Comparison of ENCODE assay signal across 15 cellular contexts in genomic region chr7:158070222-158070920, GRCh38.
DNase-seq lines count a peak whose midpoint lies in the region; ATAC-seq, FAIRE-seq and TF ChIP-seq lines count a peak whose summit lies in the region.
"Had no signal": no experiment of that assay in that cellular context is flagged by ENCODE, and none has a peak within 500 bp of the region (broad histone marks: within the 10 kb centered on the region; RNA-seq: fewer than 3 reads in every experiment).

No MANE protein-coding gene starts in this region.

- no peak overlapping the region for H3K27ac Mint-ChIP-seq in activated CD4-positive, alpha-beta memory T cell treated with anti-CD3 and anti-CD28 coated beads for 36 hours
- H3K27ac Mint-ChIP-seq: CD4-positive, CD25-positive, alpha-beta regulatory T cell had no signal

- FAIRE-seq in kidney (lab: Jason Lieb, UNC): no peak
- FAIRE-seq: GM18507, H1, HTR-8/SVneo had no signal

- POLR2A ChIA-PET in activated CD4-positive, alpha-beta memory T cell treated with anti-CD3 and anti-CD28 coated beads for 36 hours (lab: Charles Lee): no interaction called here

- H3K9ac ChIP-seq in kidney (ENCODE audit: low read length in 2 of 2): no peak overlapping the region
- peak overlapping the region; percentile 44 for H3K9ac ChIP-seq in neuronal stem cell (ENCODE audit: low read depth, low read length, poor library complexity)
- H3K9ac ChIP-seq: BLaER1 treated with 17β-estradiol and CSF1 and Interleukin-3, amounts not matched to agents 10 nM and 100 nM had no signal

- H3K9me3 ChIP-seq in RWPE2 (ENCODE audit: severe bottlenecking) (peaks cover 4% of the 10 kb centered on the region), kidney (ENCODE audit: control insufficient read depth in 1 of 2, low read length in 2 of 2) (no peaks in the 10 kb centered on the region), neuronal stem cell (replicated peaks in 1 of 2; ENCODE audit: control insufficient read depth in 2 of 2, insufficient read depth in 1 of 2, low read depth in 1 of 2, low read length in 2 of 2) (peaks cover 5 to 6% of the 10 kb centered on the region in 2 donors), upper lobe of right lung (no peaks in the 10 kb centered on the region), MG63 (no peaks in the 10 kb centered on the region), stomach (no peaks in the 10 kb centered on the region)
- H3K9me3 ChIP-seq: HAP-1 had no signal

- H3K4me2 ChIP-seq in neuronal stem cell (ENCODE audit: insufficient read depth, low read length, poor library complexity, severe bottlenecking): no peak overlapping the region
- H3K4me2 ChIP-seq: BLaER1 treated with 17β-estradiol and CSF1 and Interleukin-3, amounts not matched to agents 10 nM and 100 nM had no signal

- no peak overlapping the region for H2BK5ac ChIP-seq in neuronal stem cell (ENCODE audit: low read length)

- peak overlapping the region; percentile 82 for H3K14ac ChIP-seq in neuronal stem cell (ENCODE audit: low read length)

- H3K4me1 ChIP-seq in RWPE2 (ENCODE audit: insufficient read depth, poor library complexity, severe bottlenecking) (no peaks in the 10 kb centered on the region), kidney (ENCODE audit: control insufficient read depth in 1 of 2, insufficient read depth in 1 of 2, low read depth in 1 of 2, low read length in 2 of 2) (no peaks in the 10 kb centered on the region), neuronal stem cell (ENCODE audit: control insufficient read depth in 2 of 2, insufficient read depth in 1 of 2, low read depth in 1 of 2, low read length in 2 of 2) (peaks cover 0 to 10% of the 10 kb centered on the region in 2 donors), upper lobe of right lung (no peaks in the 10 kb centered on the region), stomach (no peaks in the 10 kb centered on the region)
- H3K4me1 ChIP-seq: HAP-1 had no signal

- peak overlapping the region; percentile 65 for H4K8ac ChIP-seq in neuronal stem cell (ENCODE audit: low read depth, low read length)

- H3K4me3 Mint-ChIP-seq in activated CD4-positive, alpha-beta memory T cell treated with anti-CD3 and anti-CD28 coated beads for 36 hours: no peak overlapping the region
- H3K4me3 Mint-ChIP-seq: CD4-positive, CD25-positive, alpha-beta regulatory T cell had no signal

- no peak overlapping the region for H3K4ac ChIP-seq in neuronal stem cell (ENCODE audit: low read length)

- no peak overlapping the region for H3K27ac ChIP-seq in RWPE2 (ENCODE audit: poor library complexity, severe bottlenecking)
- H3K27ac ChIP-seq in kidney (ENCODE audit: low read depth in 2 of 2, low read length in 2 of 2): no peak overlapping the region
- H3K27ac ChIP-seq in neuronal stem cell (replicated peaks; ENCODE audit: low read length): no peak overlapping the region
- no peak overlapping the region for H3K27ac ChIP-seq in upper lobe of right lung
- H3K27ac ChIP-seq in stomach: no peak overlapping the region
- H3K27ac ChIP-seq: BLaER1 treated with 17β-estradiol and CSF1 and Interleukin-3, amounts not matched to agents 10 nM and 100 nM had no signal

- H2BK15ac ChIP-seq in neuronal stem cell (ENCODE audit: low read length): no peak overlapping the region

- H4K91ac ChIP-seq in neuronal stem cell (ENCODE audit: low read depth, low read length, poor library complexity): no peak overlapping the region

- CTCF ChIA-PET in activated CD4-positive, alpha-beta memory T cell treated with anti-CD3 and anti-CD28 coated beads for 36 hours (lab: Charles Lee): no interaction called here

- no peak overlapping the region for H3K4me3 ChIP-seq in RWPE2 (ENCODE audit: severe bottlenecking)
- H3K4me3 ChIP-seq in kidney (ENCODE audit: low read length in 2 of 2): no peak overlapping the region
- peak overlapping the region in 1 of 2 donors; percentile 44 for H3K4me3 ChIP-seq in neuronal stem cell (ENCODE audit: low read length in 2 of 2)
- H3K4me3 ChIP-seq in upper lobe of right lung: no peak overlapping the region
- H3K4me3 ChIP-seq in MG63: no peak overlapping the region
- no peak overlapping the region for H3K4me3 ChIP-seq in stomach
- H3K4me3 ChIP-seq: BLaER1 treated with 17β-estradiol and CSF1 and Interleukin-3, amounts not matched to agents 10 nM and 100 nM; HAP-1 had no signal

- intact Hi-C loops in kidney (cut with DNase I): no loop called here
- intact Hi-C loops in upper lobe of right lung (cut with DNase I): no loop called here
- intact Hi-C loops in stomach (cut with DNase I; ENCODE audit: low total_unique reads): no loop called here
- intact Hi-C loops in activated CD4-positive, alpha-beta memory T cell treated with anti-CD3 and anti-CD28 coated beads for 36 hours (cut with micrococcal nuclease): no loop called here

- no peak for TF ChIP-seq EP300 in stomach (IDR thresholded peaks at IDR 0.05)

- peak; percentile 16 for DNase-seq in RWPE2 (ENCODE audit: low spot score)
- DNase-seq in kidney: peak; percentile 41
- no peak for DNase-seq in neuronal stem cell (ENCODE audit: low spot score)
- peak; percentile 38 for DNase-seq in upper lobe of right lung
- DNase-seq in MG63: no peak
- no peak for DNase-seq in stomach
- DNase-seq in activated CD4-positive, alpha-beta memory T cell treated with anti-CD3 and anti-CD28 coated beads for 36 hours: no peak
- DNase-seq: 8988T; CD4-positive, CD25-positive, alpha-beta regulatory T cell; DMS 273 treated with DMSO at 0.1 percent for 48 hours had no signal

- peak overlapping the region; percentile 85 for H3K23ac ChIP-seq in neuronal stem cell (ENCODE audit: low read depth, low read length, poor library complexity)

- H3K36me3 ChIP-seq in RWPE2 (ENCODE audit: low read depth): no peaks in the 10 kb centered on the region
- H3K36me3 ChIP-seq in kidney (ENCODE audit: control insufficient read depth in 1 of 2, insufficient read depth in 2 of 2, low read length in 2 of 2): no peaks in the 10 kb centered on the region
- H3K36me3 ChIP-seq in neuronal stem cell (replicated peaks in 1 of 2; ENCODE audit: control insufficient read depth in 2 of 2, insufficient read depth in 2 of 2, low read length in 2 of 2): no peaks in the 10 kb centered on the region
- H3K36me3 ChIP-seq in upper lobe of right lung: no peaks in the 10 kb centered on the region
- H3K36me3 ChIP-seq in MG63: no peaks in the 10 kb centered on the region
- H3K36me3 ChIP-seq in stomach: no peaks in the 10 kb centered on the region
- H3K36me3 ChIP-seq: BLaER1 treated with 17β-estradiol and CSF1 and Interleukin-3, amounts not matched to agents 10 nM and 100 nM; HAP-1 had no signal

- ATAC-seq in RWPE2 (ENCODE audit: low read depth) (no peak), upper lobe of right lung (no peak)

- no peak for TF ChIP-seq POLR2A in stomach (IDR thresholded peaks at IDR 0.05)

- no peak overlapping the region for H2BK12ac ChIP-seq in neuronal stem cell (ENCODE audit: low read length)

- TF ChIP-seq CTCF in RWPE2 (IDR thresholded peaks at IDR 0.05; ENCODE audit: poor library complexity, severe bottlenecking) (no peak), kidney (IDR thresholded peaks at IDR 0.05; ENCODE audit: borderline replicate concordance, extremely low read depth, insufficient read depth) (no peak), upper lobe of right lung (IDR thresholded peaks at IDR 0.05) (no peak), stomach (IDR thresholded peaks at IDR 0.05) (no peak)

- H2BK120ac ChIP-seq in neuronal stem cell (ENCODE audit: low read depth, low read length): no peak overlapping the region

- H3K4me1 Mint-ChIP-seq in activated CD4-positive, alpha-beta memory T cell treated with anti-CD3 and anti-CD28 coated beads for 36 hours (ENCODE audit: low read depth): no peaks in the 10 kb centered on the region
- H3K4me1 Mint-ChIP-seq: CD4-positive, CD25-positive, alpha-beta regulatory T cell had no signal

- peak overlapping the region; percentile 1 for H2AK5ac ChIP-seq in neuronal stem cell (ENCODE audit: low read depth, low read length)

- WGBS in neuronal stem cell (ENCODE audit: extremely low coverage in 2 of 2, insufficient read length in 2 of 2, insufficient replicate concordance in 1 of 2), 2 donors: no CpG with 5 or more reads among the region's 21 CpGs
- WGBS in stomach, 5 donors: 84 to 96% (median 89%) methylated on average over 16 to 21 of the region's 21 CpGs

- peaks cover 3% of the 10 kb centered on the region for H3K27me3 Mint-ChIP-seq in activated CD4-positive, alpha-beta memory T cell treated with anti-CD3 and anti-CD28 coated beads for 36 hours
- H3K27me3 Mint-ChIP-seq: CD4-positive, CD25-positive, alpha-beta regulatory T cell had no signal

- H3K27me3 ChIP-seq in RWPE2 (ENCODE audit: insufficient read depth, poor library complexity, severe bottlenecking) (no peaks in the 10 kb centered on the region), neuronal stem cell (ENCODE audit: control insufficient read depth in 3 of 3, insufficient read depth in 3 of 3, low read depth in 1 of 3, low read length in 3 of 3) (peaks cover 0 to 16% (median 0%) of the 10 kb centered on the region in 3 experiments), upper lobe of right lung (no peaks in the 10 kb centered on the region), MG63 (no peaks in the 10 kb centered on the region), stomach (peaks cover 0 to 5% (median 0%) of the 10 kb centered on the region in 3 donors)
- H3K27me3 ChIP-seq: BLaER1 treated with 17β-estradiol and CSF1 and Interleukin-3, amounts not matched to agents 10 nM and 100 nM had no signal

- H2AFZ ChIP-seq in neuronal stem cell (ENCODE audit: low read length): no peak overlapping the region

- H3K79me1 ChIP-seq in neuronal stem cell (ENCODE audit: low read depth, low read length): peaks cover 5% of the 10 kb centered on the region

- H3K36me3 Mint-ChIP-seq in activated CD4-positive, alpha-beta memory T cell treated with anti-CD3 and anti-CD28 coated beads for 36 hours: no peaks in the 10 kb centered on the region
- H3K36me3 Mint-ChIP-seq: CD4-positive, CD25-positive, alpha-beta regulatory T cell had no signal

- no peaks in the 10 kb centered on the region for H3K9me3 Mint-ChIP-seq in activated CD4-positive, alpha-beta memory T cell treated with anti-CD3 and anti-CD28 coated beads for 36 hours

- H3K18ac ChIP-seq in neuronal stem cell (ENCODE audit: low read length): peak overlapping the region; percentile 48

Comparison
In these comparisons a context has a peak if more than half of its experiments do, and no peak if none do; other contexts are left out.
1. DNase-seq: peak in RWPE2 (single experiment), kidney (single experiment) and upper lobe of right lung (single experiment); none in neuronal stem cell (single experiment), MG63 (single experiment), stomach (single experiment) and activated CD4-positive, alpha-beta memory T cell treated with anti-CD3 and anti-CD28 coated beads for 36 hours (single experiment).